Comparison of ENCODE assay signal across 17 cellular contexts in the genomic region with DNA sequence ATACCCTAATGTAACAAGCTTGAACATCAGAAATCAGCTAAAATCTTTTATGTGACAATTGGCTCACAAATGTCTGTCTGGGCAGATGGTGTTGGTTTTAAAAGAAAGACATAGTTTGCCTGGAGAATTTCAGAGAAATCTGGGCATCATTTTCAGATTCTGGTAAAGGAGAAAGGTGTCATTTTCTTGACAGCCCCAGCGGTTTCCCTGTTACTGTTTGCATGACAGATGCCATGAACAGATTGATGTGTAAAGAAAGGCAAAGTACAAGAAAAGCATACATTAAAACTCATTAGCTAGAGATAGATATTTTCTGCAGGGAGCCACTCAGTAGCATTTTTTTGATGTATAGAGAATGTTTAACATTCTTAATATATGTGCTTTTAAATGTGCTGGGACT.
DNase-seq lines count a peak whose midpoint lies in the region; ATAC-seq and TF ChIP-seq lines count a peak whose summit lies in the region.
"Had no signal": no experiment of that assay in that cellular context is flagged by ENCODE, and none has a peak within 500 bp of the region (broad histone marks: within the 10 kb centered on the region; RNA-seq: fewer than 3 reads in every experiment).

No MANE protein-coding gene starts in this region.

- H3K9me2 ChIP-seq in neural cell (ENCODE audit: insufficient read depth, low read length), result no peaks in the 10 kb centered on the region

- peak; percentile 99 for TF ChIP-seq EP300 in neural cell (conservative IDR thresholded peaks at IDR 0.05; ENCODE audit: poor library complexity, severe bottlenecking)

- TF ChIP-seq CTCF in neural cell (IDR thresholded peaks at IDR 0.05; ENCODE audit: poor library complexity, severe bottlenecking), result no peak

- H2AFZ ChIP-seq in neural cell (ENCODE audit: low read depth, low read length), result no peak overlapping the region
- H2AFZ ChIP-seq: GM23338 had no signal

- no peaks in the 10 kb centered on the region for H4K20me1 ChIP-seq in neural cell (ENCODE audit: insufficient read depth)

- H3K36me3 ChIP-seq in neural cell (ENCODE audit: insufficient read depth, low read length), result no peaks in the 10 kb centered on the region

- peaks cover 4% of the 10 kb centered on the region for H3F3A ChIP-seq in neural cell (ENCODE audit: insufficient read depth, low read length, poor library complexity, severe bottlenecking)

- no peaks in the 10 kb centered on the region for H3K79me2 ChIP-seq in neural cell (replicated peaks; ENCODE audit: insufficient read depth, low read length)

- no peaks in the 10 kb centered on the region for H3K9me3 ChIP-seq in neural cell (ENCODE audit: low read length)

- no peak for ATAC-seq in GM21825 (IDR thresholded peaks at IDR 0.05; ENCODE audit: unreplicated experiment)
- no peak for ATAC-seq in GM21381 (IDR thresholded peaks at IDR 0.05; ENCODE audit: unreplicated experiment)
- ATAC-seq: GM12878, GM23338, HCT116 had no signal

- peak overlapping the region; percentile 30 for H3K4me3 ChIP-seq in neural cell (ENCODE audit: low read length)
- H3K4me3 ChIP-seq: GM12878, GM23338 had no signal

- DNase-seq in NCI-H524 (lab: John Stamatoyannopoulos, UW) (peak; percentile 19 to 66), NCI-H524 treated with DMSO at 0.1 percent for 48 hours (lab: John Stamatoyannopoulos, UW) (no peak), NCI-H69 (lab: John Stamatoyannopoulos, UW) (peak; percentile 41)
- DNase-seq: C1 segment of cervical spinal cord; Calu3; CD4-positive, alpha-beta memory T cell; COR-L47; DMS79; EL; GDM1; H9 had no signal

- TF ChIP-seq RAD21 in neural cell (conservative IDR thresholded peaks at IDR 0.05), result peak; percentile 34

- H3K4me2 ChIP-seq in neural cell (ENCODE audit: low read length), result peak overlapping the region; percentile 23
- H3K4me2 ChIP-seq: GM23338 had no signal

- peak overlapping the region; percentile 55 for H3K27ac ChIP-seq in neural cell (ENCODE audit: low read length)

- no peaks in the 10 kb centered on the region for H3K27me3 ChIP-seq in neural cell (ENCODE audit: insufficient read depth, low read depth, low read length)

- no peak overlapping the region for H3K9ac ChIP-seq in neural cell (ENCODE audit: low read length)

TF ChIP-seq in neural cell, 6 proteins besides CTCF, POLR2A, EP300 and RAD21:
- peak; percentile 93 for TF ChIP-seq POLR2AphosphoS5 (IDR thresholded peaks at IDR 0.05)
- no peak for TF ChIP-seq SMC3 (conservative IDR thresholded peaks at IDR 0.05; ENCODE audit: poor library complexity)
- no peak for TF ChIP-seq TAF1 (IDR thresholded peaks at IDR 0.05; ENCODE audit: low read depth)
- TF ChIP-seq EZH2 (IDR thresholded peaks at IDR 0.05; ENCODE audit: borderline replicate concordance, insufficient read depth, low read length, poor library complexity, severe bottlenecking), result no peak
- TF ChIP-seq, protein P1, sequence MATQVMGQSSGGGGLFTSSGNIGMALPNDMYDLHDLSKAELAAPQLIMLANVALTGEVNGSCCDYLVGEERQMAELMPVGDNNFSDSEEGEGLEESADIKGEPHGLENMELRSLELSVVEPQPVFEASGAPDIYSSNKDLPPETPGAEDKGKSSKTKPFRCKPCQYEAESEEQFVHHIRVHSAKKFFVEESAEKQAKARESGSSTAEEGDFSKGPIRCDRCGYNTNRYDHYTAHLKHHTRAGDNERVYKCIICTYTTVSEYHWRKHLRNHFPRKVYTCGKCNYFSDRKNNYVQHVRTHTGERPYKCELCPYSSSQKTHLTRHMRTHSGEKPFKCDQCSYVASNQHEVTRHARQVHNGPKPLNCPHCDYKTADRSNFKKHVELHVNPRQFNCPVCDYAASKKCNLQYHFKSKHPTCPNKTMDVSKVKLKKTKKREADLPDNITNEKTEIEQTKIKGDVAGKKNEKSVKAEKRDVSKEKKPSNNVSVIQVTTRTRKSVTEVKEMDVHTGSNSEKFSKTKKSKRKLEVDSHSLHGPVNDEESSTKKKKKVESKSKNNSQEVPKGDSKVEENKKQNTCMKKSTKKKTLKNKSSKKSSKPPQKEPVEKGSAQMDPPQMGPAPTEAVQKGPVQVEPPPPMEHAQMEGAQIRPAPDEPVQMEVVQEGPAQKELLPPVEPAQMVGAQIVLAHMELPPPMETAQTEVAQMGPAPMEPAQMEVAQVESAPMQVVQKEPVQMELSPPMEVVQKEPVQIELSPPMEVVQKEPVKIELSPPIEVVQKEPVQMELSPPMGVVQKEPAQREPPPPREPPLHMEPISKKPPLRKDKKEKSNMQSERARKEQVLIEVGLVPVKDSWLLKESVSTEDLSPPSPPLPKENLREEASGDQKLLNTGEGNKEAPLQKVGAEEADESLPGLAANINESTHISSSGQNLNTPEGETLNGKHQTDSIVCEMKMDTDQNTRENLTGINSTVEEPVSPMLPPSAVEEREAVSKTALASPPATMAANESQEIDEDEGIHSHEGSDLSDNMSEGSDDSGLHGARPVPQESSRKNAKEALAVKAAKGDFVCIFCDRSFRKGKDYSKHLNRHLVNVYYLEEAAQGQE (IDR thresholded peaks at IDR 0.05; ENCODE audit: borderline replicate concordance), result peak; percentile 51
- TF ChIP-seq MXI1 (conservative IDR thresholded peaks at IDR 0.05; ENCODE audit: poor library complexity, severe bottlenecking), result no peak
TF ChIP-seq in neural cell: peak in this region for 2.
